8 cellular contexts compared by ENCODE assay signal in the genomic region with DNA sequence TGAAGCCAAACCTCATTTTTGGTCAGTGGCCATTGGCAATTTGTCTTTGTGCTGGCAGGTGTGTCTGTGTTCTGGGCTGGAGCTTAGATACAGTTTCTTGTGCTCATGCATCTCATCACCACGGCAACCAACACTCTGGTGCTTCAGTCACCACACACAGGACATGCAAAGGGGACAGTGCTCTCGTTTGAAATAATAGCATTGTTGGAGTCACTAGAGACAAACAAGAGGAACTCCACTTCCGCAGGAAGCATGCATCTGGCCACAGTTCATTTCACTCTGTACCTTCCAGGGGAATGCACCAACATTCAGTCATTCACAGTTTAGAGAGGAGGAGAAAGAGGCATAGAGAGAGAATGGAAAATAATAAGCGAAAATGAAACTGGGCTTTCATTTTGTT.
DNase-seq lines count a peak whose midpoint lies in the region; ATAC-seq and TF ChIP-seq lines count a peak whose summit lies in the region.

No MANE protein-coding gene starts in this region.

- no peak overlapping the region for H4K91ac ChIP-seq in trophoblast cell (ENCODE audit: low read depth, low read length)

- H3K36me3 ChIP-seq in OCI-LY3 (replicated peaks; ENCODE audit: low read depth, low read length) (no peaks in the 10 kb centered on the region), trophoblast cell (ENCODE audit: control insufficient read depth in 1 of 2, insufficient read depth in 2 of 2, low read length in 2 of 2) (no peaks in the 10 kb centered on the region)

- WGBS in trophoblast cell (ENCODE audit: extremely low coverage, insufficient coverage, insufficient read length) = no CpG with 5 or more reads among the region's 4 CpGs

- no peak for DNase-seq in activated CD4-positive, CD25-positive, alpha-beta regulatory T cell treated with anti-CD3 and anti-CD28 coated beads, Interleukin-2, amount 50 U/mL, for 72 hours
- DNase-seq in trophoblast cell (no peak), GOT3 (lab: John Stamatoyannopoulos, UW) (no peak), HK-2 (ENCODE audit: unreplicated experiment) (no peak), ureter (ENCODE audit: low spot score) (no peak)

- no peak overlapping the region for H2BK12ac ChIP-seq in trophoblast cell (ENCODE audit: low read length)

- H2AK5ac ChIP-seq in trophoblast cell (ENCODE audit: low read length) = no peak overlapping the region

- H3K9ac ChIP-seq in OCI-LY3 (ENCODE audit: low read length) (no peak overlapping the region), trophoblast cell (ENCODE audit: low read length) (no peak overlapping the region)

- no peak overlapping the region for H2BK5ac ChIP-seq in trophoblast cell (ENCODE audit: low read depth, low read length, poor library complexity)

- no peak for TF ChIP-seq CTCF in OCI-LY3 (IDR thresholded peaks at IDR 0.05; ENCODE audit: low read depth, low read length)

- H3K27ac ChIP-seq in OCI-LY3 (ENCODE audit: low read length) = no peak overlapping the region
- no peak overlapping the region for H3K27ac ChIP-seq in trophoblast cell (ENCODE audit: low read depth, low read length)

- H3K79me2 ChIP-seq in OCI-LY3 (ENCODE audit: low read length) = no peaks in the 10 kb centered on the region
- no peaks in the 10 kb centered on the region for H3K79me2 ChIP-seq in trophoblast cell (ENCODE audit: control insufficient read depth, insufficient read depth, low read length, poor library complexity)

- H4K20me1 ChIP-seq in OCI-LY3 (ENCODE audit: insufficient read depth, low read length) = no peaks in the 10 kb centered on the region

- H3K4me2 ChIP-seq in OCI-LY3 (ENCODE audit: low read length) (peak overlapping the region; percentile 35), trophoblast cell (ENCODE audit: low read length) (no peak overlapping the region)

- no peak overlapping the region for H3K4ac ChIP-seq in trophoblast cell (ENCODE audit: low read depth, low read length)

- H3K4me3 ChIP-seq in OCI-LY3 (ENCODE audit: low read length) = peak overlapping the region; percentile 5; the same call in 1 of the 2 replicates
- no peak overlapping the region for H3K4me3 ChIP-seq in trophoblast cell (ENCODE audit: low read depth, low read length)

- H4K12ac ChIP-seq in trophoblast cell (ENCODE audit: low read depth, low read length) = no peak overlapping the region

- H3K4me1 ChIP-seq in OCI-LY3 (ENCODE audit: low read length) (peaks cover 11% of the 10 kb centered on the region), trophoblast cell (ENCODE audit: control insufficient read depth in 1 of 2, insufficient read depth in 2 of 2, low read length in 2 of 2) (no peaks in the 10 kb centered on the region)

- H4K8ac ChIP-seq in trophoblast cell (ENCODE audit: low read depth, low read length) = no peak overlapping the region

- no peaks in the 10 kb centered on the region for H3K9me3 ChIP-seq in OCI-LY3 (ENCODE audit: insufficient read depth, low read length)
- no peaks in the 10 kb centered on the region for H3K9me3 ChIP-seq in trophoblast cell (ENCODE audit: insufficient read depth, low read depth, low read length)

- no peaks in the 10 kb centered on the region for H3K79me1 ChIP-seq in trophoblast cell (ENCODE audit: low read length)

- no peak overlapping the region for H3K18ac ChIP-seq in trophoblast cell (ENCODE audit: low read length)

- no peaks in the 10 kb centered on the region for H3K27me3 ChIP-seq in OCI-LY3 (ENCODE audit: low read depth, low read length)
- no peaks in the 10 kb centered on the region for H3K27me3 ChIP-seq in trophoblast cell (ENCODE audit: insufficient read depth, low read length)

- H3K23ac ChIP-seq in trophoblast cell (ENCODE audit: low read length) = peak overlapping the region; percentile 86

- ATAC-seq in activated CD4-positive, CD25-positive, alpha-beta regulatory T cell treated with anti-CD3 and anti-CD28 coated beads, Interleukin-2, amount 50 U/mL, for 24 hours = peak; percentile 21 to 43
- ATAC-seq in HG02678 (IDR thresholded peaks at IDR 0.05; ENCODE audit: unreplicated experiment) = peak; percentile 95

- H2BK120ac ChIP-seq in trophoblast cell (ENCODE audit: insufficient read depth, low read length, poor library complexity) = no peak overlapping the region

- no peak overlapping the region for H3K14ac ChIP-seq in trophoblast cell (ENCODE audit: low read length)

- H2AFZ ChIP-seq in OCI-LY3 (ENCODE audit: low read depth, low read length) (no peak overlapping the region), trophoblast cell (ENCODE audit: insufficient read depth, low read length, poor library complexity) (no peak overlapping the region)
